Comparison of ENCODE assay signal across 31 cellular contexts in genomic region chr16:57845115-57845514, GRCh38. TPM values are rescaled to one million over a fixed set of nuclear protein-coding genes. Genes with fewer than 3 reads are reported as not detected.
A peak's percentile ranks its signal among the peaks of the same experiment; 100 is the strongest.
DNase-seq lines count a peak whose midpoint lies in the region; ATAC-seq, FAIRE-seq and TF ChIP-seq lines count a peak whose summit lies in the region.
"Had no signal": no experiment of that assay in that cellular context is flagged by ENCODE, and none has a peak within 500 bp of the region (broad histone marks: within the 10 kb centered on the region; RNA-seq: fewer than 3 reads in every experiment).

No MANE protein-coding gene starts in this region.

- H3K4me3 Mint-ChIP-seq in astrocyte (ENCODE audit: unreplicated experiment) (no peak overlapping the region), progenitor cell of endocrine pancreas (ENCODE audit: low read depth) (no peak overlapping the region)
- H3K4me3 Mint-ChIP-seq: CD14-positive monocyte; CD8-positive, alpha-beta memory T cell had no signal

- H3K36me3 Mint-ChIP-seq in astrocyte (ENCODE audit: low read depth, unreplicated experiment) (no peaks in the 10 kb centered on the region), progenitor cell of endocrine pancreas (ENCODE audit: insufficient read depth) (peaks cover 1% of the 10 kb centered on the region)
- H3K36me3 Mint-ChIP-seq: CD14-positive monocyte; CD8-positive, alpha-beta memory T cell had no signal

- H3K4me1 ChIP-seq in astrocyte (ENCODE audit: insufficient read depth, low read length) (peaks cover 9% of the 10 kb centered on the region), mesenchymal stem cell (ENCODE audit: control insufficient read depth, insufficient read depth, low read depth, low read length) (peaks cover 37% of the 10 kb centered on the region), OCI-LY7 (ENCODE audit: insufficient read depth, low read length, poor library complexity, severe bottlenecking) (no peaks in the 10 kb centered on the region)
- H3K4me1 ChIP-seq: BE2C had no signal

- H4K8ac ChIP-seq in mesenchymal stem cell (ENCODE audit: low read length), result no peak overlapping the region

- no peak for ATAC-seq in HG02759 (IDR thresholded peaks at IDR 0.05; ENCODE audit: unreplicated experiment)
- ATAC-seq: HCT116 had no signal

- no peaks in the 10 kb centered on the region for H4K20me1 ChIP-seq in astrocyte (ENCODE audit: insufficient read depth, low read length)
- no peaks in the 10 kb centered on the region for H4K20me1 ChIP-seq in OCI-LY7 (ENCODE audit: insufficient read depth, low read length)

- H3K9me3 Mint-ChIP-seq in astrocyte (ENCODE audit: unreplicated experiment), result no peaks in the 10 kb centered on the region
- no peaks in the 10 kb centered on the region for H3K9me3 Mint-ChIP-seq in progenitor cell of endocrine pancreas (ENCODE audit: low read depth)
- H3K9me3 Mint-ChIP-seq: CD8-positive, alpha-beta memory T cell had no signal

- no peak overlapping the region for H2BK12ac ChIP-seq in mesenchymal stem cell (ENCODE audit: low read length in 2 of 2)

- H2BK5ac ChIP-seq in mesenchymal stem cell (ENCODE audit: low read depth, low read length, poor library complexity, severe bottlenecking), result peak overlapping the region; percentile 9

- H2AK5ac ChIP-seq in mesenchymal stem cell (ENCODE audit: low read length, severe bottlenecking), result peak overlapping the region; percentile 65

- H3K27me3 ChIP-seq in astrocyte (ENCODE audit: insufficient read depth, low read length) (no peaks in the 10 kb centered on the region), mesenchymal stem cell (ENCODE audit: control insufficient read depth in 1 of 2, insufficient read depth in 1 of 2, low read length in 2 of 2) (peaks cover 0 to 24% of the 10 kb centered on the region in 2 experiments)
- H3K27me3 ChIP-seq: BE2C, SJSA1 had no signal

- 78% methylated on average over 8 of the region's 8 CpGs for WGBS in mesenchymal stem cell

- no peak overlapping the region for H3K4me2 ChIP-seq in astrocyte (ENCODE audit: low read length)
- H3K4me2 ChIP-seq in mesenchymal stem cell (ENCODE audit: low read length, poor library complexity, severe bottlenecking), result no peak overlapping the region
- H3K4me2 ChIP-seq in OCI-LY7 (ENCODE audit: low read length), result no peak overlapping the region

- no peaks in the 10 kb centered on the region for H3K9me2 ChIP-seq in OCI-LY7 (ENCODE audit: insufficient read depth, low read length)

- H3K9me3 ChIP-seq in astrocyte (ENCODE audit: insufficient read depth, low read depth, low read length) (no peaks in the 10 kb centered on the region), mesenchymal stem cell (ENCODE audit: control insufficient read depth, low read length) (no peaks in the 10 kb centered on the region), OCI-LY7 (ENCODE audit: low read length) (no peaks in the 10 kb centered on the region)
- H3K9me3 ChIP-seq: BE2C, SJSA1 had no signal

- FAIRE-seq in astrocyte (lab: Jason Lieb, UNC), result no peak
- FAIRE-seq: GM12892, GM18507 had no signal

- peaks cover 2% of the 10 kb centered on the region for H3K79me1 ChIP-seq in mesenchymal stem cell (replicated peaks; ENCODE audit: low read length, poor library complexity, severe bottlenecking)

- BruUV-seq in OCI-LY7 (replicated peaks; lab: Mats Ljungman, UMichigan), result no TSS peak

- H4K91ac ChIP-seq in mesenchymal stem cell (ENCODE audit: low read length), result no peak overlapping the region

- H3K14ac ChIP-seq in mesenchymal stem cell (ENCODE audit: low read length in 2 of 2), result no peak overlapping the region

- H3K4me1 Mint-ChIP-seq in astrocyte (ENCODE audit: low read depth, unreplicated experiment) (peaks cover 29% of the 10 kb centered on the region), progenitor cell of endocrine pancreas (ENCODE audit: low read depth) (peaks cover 37% of the 10 kb centered on the region)
- H3K4me1 Mint-ChIP-seq: CD14-positive monocyte; CD8-positive, alpha-beta memory T cell had no signal

- no peak for TF ChIP-seq CTCF in astrocyte (IDR thresholded peaks at IDR 0.05; ENCODE audit: insufficient read depth, low read depth, low read length)
- no peak for TF ChIP-seq CTCF in progenitor cell of endocrine pancreas (IDR thresholded peaks at IDR 0.05; ENCODE audit: unreplicated experiment)
- TF ChIP-seq CTCF in foreskin fibroblast (IDR thresholded peaks at IDR 0.05; ENCODE audit: low read depth, low read length), result no peak
- TF ChIP-seq CTCF in OCI-LY7 (conservative IDR thresholded peaks at IDR 0.05; ENCODE audit: low read length), result no peak

- no peak overlapping the region for H3K18ac ChIP-seq in mesenchymal stem cell (ENCODE audit: low read depth in 1 of 2, low read length in 2 of 2)

- no peaks in the 10 kb centered on the region for H3K36me3 ChIP-seq in astrocyte (ENCODE audit: insufficient read depth, low read length)
- H3K36me3 ChIP-seq in mesenchymal stem cell (ENCODE audit: control insufficient read depth in 1 of 2, insufficient read depth in 2 of 2, low read depth in 1 of 2, low read length in 2 of 2), result no peaks in the 10 kb centered on the region
- H3K36me3 ChIP-seq in OCI-LY7 (ENCODE audit: insufficient read depth, low read length), result no peaks in the 10 kb centered on the region
- H3K36me3 ChIP-seq: BE2C, SJSA1 had no signal

- H3K4ac ChIP-seq in mesenchymal stem cell (ENCODE audit: low read depth in 1 of 2, low read length in 2 of 2), result no peak overlapping the region

- DNase-seq in NCI-H82 (lab: John Stamatoyannopoulos, UW) (peak; percentile 55), NCI-H82 treated with DMSO at 0.1 percent for 48 hours (lab: John Stamatoyannopoulos, UW; ENCODE audit: unreplicated experiment) (no peak), astrocyte (ENCODE audit: low read depth) (no peak), mesenchymal stem cell (no peak), progenitor cell of endocrine pancreas (ENCODE audit: low spot score, unreplicated experiment) (no peak), foreskin fibroblast (no peak), OCI-LY7 (ENCODE audit: low spot score) (no peak)
- DNase-seq: ACHN; BE2C; Calu3; CD8-positive, alpha-beta memory T cell; DND-41; GM23248; KBM-7; MV-4-11; NCI-H1105; NCI-H1436 treated with DMSO at 0.1 percent for 48 hours; NCI-H1930; NCI-H2107; NCI-H524; NCI-H748 treated with DMSO at 0.1 percent for 48 hours; NK-92 treated with Interleukin-12 subunit alpha and Interleukin-12 subunit beta, amount 100 ng/mL, for 24 hours; Right ventricle myocardium superior; RPMI8226 had no signal

- H3K27me3 Mint-ChIP-seq in astrocyte (ENCODE audit: low read depth, unreplicated experiment) (no peaks in the 10 kb centered on the region), progenitor cell of endocrine pancreas (peaks cover 56% of the 10 kb centered on the region)

- H3K27ac ChIP-seq in astrocyte (ENCODE audit: low read depth, low read length), result no peak overlapping the region
- H3K27ac ChIP-seq in mesenchymal stem cell (ENCODE audit: low read length, poor library complexity, severe bottlenecking), result peak overlapping the region; percentile 62
- H3K27ac ChIP-seq in OCI-LY7 (ENCODE audit: low read depth, low read length, poor library complexity, severe bottlenecking), result no peak overlapping the region
- H3K27ac ChIP-seq: 22Rv1, GM23248, SJSA1 had no signal

- POLR2A ChIA-PET in OCI-LY7 (lab: Charles Lee), result no interaction called here

- no peak overlapping the region for H2BK120ac ChIP-seq in mesenchymal stem cell (ENCODE audit: low read depth, low read length)

- H3K27ac Mint-ChIP-seq in astrocyte (ENCODE audit: unreplicated experiment), result peak overlapping the region; percentile 37
- peak overlapping the region; percentile 65 for H3K27ac Mint-ChIP-seq in progenitor cell of endocrine pancreas
- H3K27ac Mint-ChIP-seq: CD14-positive monocyte had no signal

- no peak overlapping the region for H2AFZ ChIP-seq in astrocyte (ENCODE audit: low read depth, low read length)
- no peak overlapping the region for H2AFZ ChIP-seq in mesenchymal stem cell (ENCODE audit: low read depth, low read length)
- H2AFZ ChIP-seq in OCI-LY7 (ENCODE audit: low read length), result no peak overlapping the region
- H2AFZ ChIP-seq: GM23248 had no signal

- H3K79me2 ChIP-seq in astrocyte (ENCODE audit: insufficient read depth, low read length) (no peaks in the 10 kb centered on the region), OCI-LY7 (ENCODE audit: insufficient read depth, low read depth, low read length) (no peaks in the 10 kb centered on the region)

- no peak overlapping the region for H2BK15ac ChIP-seq in mesenchymal stem cell (ENCODE audit: low read depth, poor library complexity, severe bottlenecking)

- intact Hi-C loops in OCI-LY7 (cut with micrococcal nuclease; ENCODE audit: unreplicated experiment), result no loop called here

- H3K9ac ChIP-seq in astrocyte (ENCODE audit: low read length) (no peak overlapping the region), mesenchymal stem cell (ENCODE audit: low read length) (no peak overlapping the region)
- H3K9ac ChIP-seq: GM23248 had no signal

- CTCF ChIA-PET in OCI-LY7 (lab: Charles Lee; ENCODE audit: unreplicated experiment), result no interaction called here

- H3K4me3 ChIP-seq in astrocyte (ENCODE audit: insufficient read depth, low read depth, low read length) (no peak overlapping the region), mesenchymal stem cell (ENCODE audit: insufficient read depth in 1 of 2, low read depth in 1 of 2, low read length in 2 of 2) (no peak overlapping the region), foreskin fibroblast (ENCODE audit: low read depth in 1 of 2, low read length in 2 of 2) (no peak overlapping the region), OCI-LY7 (ENCODE audit: low read depth, low read length, poor library complexity, severe bottlenecking) (no peak overlapping the region)
- H3K4me3 ChIP-seq: GM23248, SJSA1 had no signal

- H3K23ac ChIP-seq in mesenchymal stem cell (ENCODE audit: low read length in 2 of 2), result no peak overlapping the region

RNA-seq across cellular contexts. Expression of gene KIFC3, which starts 42.8 kb away (rescaled TPM):
- total RNA-seq in astrocyte, result 80.4 and 96.9 TPM in 2 replicates
- polyA plus RNA-seq in mesenchymal stem cell (2013, experiment 1 of 2), result 28.1 TPM
- polyA plus RNA-seq in mesenchymal stem cell (2013, experiment 2 of 2), result 25.8 TPM
- 27.6 and 34.5 TPM in 2 replicates for total RNA-seq in progenitor cell of endocrine pancreas
- not detected in 2 replicates for total RNA-seq in OCI-LY7 (2014; rRNA removed; shearing (Covaris generic))
- total RNA-seq in OCI-LY7 (2022), result 0.61 TPM in 1 of 2 replicates, not detected in the other

Comparison
In these comparisons a context has a peak if more than half of its experiments do, and no peak if none do; other contexts are left out.
1. RNA of gene KIFC3, which starts 42.8 kb away (total RNA-seq): 80.4 to 96.9 TPM in astrocyte and 27.6 to 34.5 TPM in progenitor cell of endocrine pancreas; 0.61 TPM in OCI-LY7; every median in the first group is over 10 times any median in the second.